Comparison of ENCODE assay signal across 8 cellular contexts in genomic region chr11:86916330-86916729, GRCh38. TPM values are rescaled to one million over a fixed set of nuclear protein-coding genes. Genes with fewer than 3 reads are reported as not detected.
DNase-seq lines count a peak whose midpoint lies in the region; ATAC-seq and TF ChIP-seq lines count a peak whose summit lies in the region.
"Had no signal": no experiment of that assay in that cellular context is flagged by ENCODE, and none has a peak within 500 bp of the region (broad histone marks: within the 10 kb centered on the region; RNA-seq: fewer than 3 reads in every experiment).

No MANE protein-coding gene starts in this region.

- peaks cover 19% of the 10 kb centered on the region for H3K4me1 Mint-ChIP-seq in MCF 10A (ENCODE audit: insufficient read depth, unreplicated experiment)

- no peak overlapping the region for H3K4me3 ChIP-seq in HUES48 (ENCODE audit: low read depth, low read length)
- no peak overlapping the region for H3K4me3 ChIP-seq in transverse colon

- H3K36me3 ChIP-seq in HUES48 (ENCODE audit: control insufficient read depth, insufficient read depth, low read length) (no peaks in the 10 kb centered on the region), transverse colon (no peaks in the 10 kb centered on the region)

- POLR2A ChIA-PET in MCF 10A (lab: Yijun Ruan, JAX): no interaction called here

- no peak for TF ChIP-seq CTCF in MCF 10A (IDR thresholded peaks at IDR 0.05; ENCODE audit: unreplicated experiment)
- no peak for TF ChIP-seq CTCF in transverse colon (IDR thresholded peaks at IDR 0.05)

- peaks cover 21% of the 10 kb centered on the region for H3K9me3 Mint-ChIP-seq in MCF 10A (ENCODE audit: unreplicated experiment)
- H3K9me3 Mint-ChIP-seq: activated naive CD4-positive, alpha-beta T cell treated with anti-CD3 and anti-CD28 coated beads, Interleukin-2, amount 50 U/mL, for 24 hours had no signal

- H3K27ac Mint-ChIP-seq in MCF 10A (ENCODE audit: low read depth, unreplicated experiment): peak overlapping the region; percentile 53
- H3K27ac Mint-ChIP-seq: activated naive CD4-positive, alpha-beta T cell treated with anti-CD3 and anti-CD28 coated beads, Interleukin-2, amount 50 U/mL, for 24 hours had no signal

- peaks cover 13% of the 10 kb centered on the region for H3K4me1 ChIP-seq in HUES48 (ENCODE audit: control insufficient read depth, insufficient read depth, low read length)
- peaks cover 0 to 16% (median 6%) of the 10 kb centered on the region in 4 donors for H3K4me1 ChIP-seq in transverse colon

- CTCF ChIA-PET in MCF 10A (lab: Yijun Ruan, JAX): interaction anchor here (0.5 to 13.2 kb wide), 6 partner anchors 15 to 806 kb away, joined by 3 to 401 read pairs (median 4); no protein-coding TSS in a partner anchor

- no peaks in the 10 kb centered on the region for H3K36me3 Mint-ChIP-seq in MCF 10A (ENCODE audit: insufficient read depth, unreplicated experiment)
- H3K36me3 Mint-ChIP-seq: activated naive CD4-positive, alpha-beta T cell treated with anti-CD3 and anti-CD28 coated beads, Interleukin-2, amount 50 U/mL, for 24 hours had no signal

- no peaks in the 10 kb centered on the region for H3K27me3 ChIP-seq in HUES48 (ENCODE audit: control insufficient read depth, insufficient read depth, low read length)
- H3K27me3 ChIP-seq in transverse colon: no peaks in the 10 kb centered on the region

- 29 to 59% methylated on average over 1 of the region's 1 CpG for WGBS in transverse colon (ENCODE audit: low coverage in 1 of 2), 2 donors

- H3K27me3 Mint-ChIP-seq in MCF 10A (ENCODE audit: insufficient read depth, unreplicated experiment): no peaks in the 10 kb centered on the region

- no peak for TF ChIP-seq POLR2A in transverse colon (IDR thresholded peaks at IDR 0.05)

- no peak for ATAC-seq in HG02642 (IDR thresholded peaks at IDR 0.05; ENCODE audit: poor library complexity, unreplicated experiment)
- no peak for ATAC-seq in GM19455 (IDR thresholded peaks at IDR 0.05; ENCODE audit: unreplicated experiment)
- no peak for ATAC-seq in HG03460 (IDR thresholded peaks at IDR 0.05; ENCODE audit: unreplicated experiment)

- BruUV-seq in MCF 10A (replicated peaks; lab: Mats Ljungman, UMichigan): no TSS peak

- H3K27ac ChIP-seq in HUES48 (ENCODE audit: low read depth, low read length): peak overlapping the region; percentile 40
- H3K27ac ChIP-seq in transverse colon: peak overlapping the region in 3 of 4 donors; percentile 0 to 38 (median 33)

- H3K4me3 Mint-ChIP-seq in MCF 10A (ENCODE audit: unreplicated experiment): no peak overlapping the region
- H3K4me3 Mint-ChIP-seq: activated naive CD4-positive, alpha-beta T cell treated with anti-CD3 and anti-CD28 coated beads, Interleukin-2, amount 50 U/mL, for 24 hours had no signal

- intact Hi-C loops in MCF 10A (cut with micrococcal nuclease): no loop called here
- intact Hi-C loops in transverse colon (cut with DNase I; ENCODE audit: low total_unique reads): loop anchor here (5.0 kb wide), 1 partner anchor 44 kb away; no protein-coding TSS in a partner anchor

- no peak overlapping the region for H3K9ac ChIP-seq in HUES48 (ENCODE audit: low read depth, low read length)

- TF ChIP-seq EP300 in transverse colon (IDR thresholded peaks at IDR 0.05; ENCODE audit: low read depth): no peak

- in situ Hi-C loops in transverse colon (cut with MboI; ENCODE audit: low pct_ligation_motif_present in 1 of 4, low pct_unique_long_range_greater_than_20kb in 1 of 4, low sequenced_read_pairs in 3 of 4): no loop called here

- DNase-seq in MCF 10A (ENCODE audit: unreplicated experiment): peak; percentile 73
- peak; percentile 68 for DNase-seq in kidney glomerular epithelial cell (lab: John Stamatoyannopoulos, UW)
- no peak for DNase-seq in transverse colon

- H3K9me3 ChIP-seq in HUES48 (ENCODE audit: control insufficient read depth, insufficient read depth, low read length) (no peaks in the 10 kb centered on the region), transverse colon (no peaks in the 10 kb centered on the region)

RNA-seq across cellular contexts. Expression of gene FZD4, which starts 38.9 kb away (rescaled TPM):
- total RNA-seq in MCF 10A (2022) (0.34 and 0.35 TPM in 2 replicates), transverse colon (10 to 100 TPM in 3 of 4 donors, 1 to 10 TPM in 1; 9.1 to 27.1 (median 18.1) TPM)
